Comparison of ENCODE assay signal across 10 cellular contexts in genomic region chr11:125167292-125167953, GRCh38. TPM values are rescaled to one million over a fixed set of nuclear protein-coding genes. Genes with fewer than 3 reads are reported as not detected.
DNase-seq lines count a peak whose midpoint lies in the region; ATAC-seq and TF ChIP-seq lines count a peak whose summit lies in the region.
"Had no signal": no experiment of that assay in that cellular context is flagged by ENCODE, and none has a peak within 500 bp of the region (broad histone marks: within the 10 kb centered on the region; RNA-seq: fewer than 3 reads in every experiment).

No MANE protein-coding gene starts in this region.

- peak overlapping the region; percentile 74 to 99 (median 96) for H3K27ac Mint-ChIP-seq in brain

- H3K9me3 ChIP-seq in ES-I3 (ENCODE audit: control insufficient read depth, insufficient read depth, low read length) (no peaks in the 10 kb centered on the region), iPS DF 6.9 (ENCODE audit: control insufficient read depth, insufficient read depth, low read length) (no peaks in the 10 kb centered on the region), psoas muscle (no peaks in the 10 kb centered on the region)

- H3K4me1 Mint-ChIP-seq in brain: peaks cover 77% of the 10 kb centered on the region

- H3K9ac ChIP-seq in ES-I3 (ENCODE audit: low read depth, low read length): peak overlapping the region; percentile 52; the same call in 1 of the 2 replicates

- H3K4me1 ChIP-seq in ES-I3 (ENCODE audit: insufficient read depth, low read length) (peaks cover 40% of the 10 kb centered on the region), iPS DF 6.9 (ENCODE audit: control insufficient read depth, insufficient read depth, low read length) (peaks cover 16% of the 10 kb centered on the region), psoas muscle (peaks cover 56% of the 10 kb centered on the region)

- no peak for DNase-seq in iPS DF 6.9 (ENCODE audit: low read depth, low spot score)
- peak in 1 of 2 donors; percentile 71 for DNase-seq in psoas muscle
- no peak for DNase-seq in stimulated activated naive CD8-positive, alpha-beta T cell treated with anti-CD3 and anti-CD28 coated beads, Interleukin-15, Interleukin-2, amounts not matched to agents 100 U/mL and 50 U/mL, for 24 hours
- no peak for DNase-seq in NCI-H1092 treated with DMSO at 0.1 percent for 48 hours (lab: John Stamatoyannopoulos, UW)
- no peak for DNase-seq in activated CD4-positive, CD25-positive, alpha-beta regulatory T cell (lab: John Stamatoyannopoulos, UW)
- DNase-seq: stimulated activated CD4-positive, alpha-beta T cell treated with anti-CD3 and anti-CD28 coated beads, Interleukin-1b, Interleukin-23, amount 100 ng/mL, for 48 hours had no signal

- TF ChIP-seq CTCF in brain (conservative IDR thresholded peaks at IDR 0.05): no peak
- TF ChIP-seq CTCF in psoas muscle (IDR thresholded peaks at IDR 0.05): no peak

- H3K4me3 ChIP-seq in iPS DF 6.9 (ENCODE audit: low read length) (peak overlapping the region; percentile 40; the same call in 1 of the 2 replicates), psoas muscle (peak overlapping the region; percentile 84)

- H3K4me3 Mint-ChIP-seq in brain: peak overlapping the region; percentile 88 to 99 (median 96)

- peaks cover 10% of the 10 kb centered on the region for H3K27me3 Mint-ChIP-seq in brain

- H3K27ac ChIP-seq in iPS DF 6.9 (ENCODE audit: low read length): no peak overlapping the region
- peak overlapping the region; percentile 89 for H3K27ac ChIP-seq in psoas muscle

- ATAC-seq in psoas muscle (peak in 2 of 4 donors; percentile 22 to 26), GM18498 (IDR thresholded peaks at IDR 0.05; ENCODE audit: unreplicated experiment) (no peak)
- ATAC-seq in stimulated activated naive CD8-positive, alpha-beta T cell treated with anti-CD3 and anti-CD28 coated beads, Interleukin-15, Interleukin-2, amounts not matched to agents 100 U/mL and 50 U/mL, for 24 hours: no peak

- H3K36me3 Mint-ChIP-seq in brain: no peaks in the 10 kb centered on the region

- peaks cover 0 to 3% (median 0%) of the 10 kb centered on the region in 5 experiments for H3K9me3 Mint-ChIP-seq in brain

- intact Hi-C loops in psoas muscle (cut with DNase I): loop anchor here (5.0 kb wide), 4 partner anchors 50 to 260 kb away; no protein-coding TSS in a partner anchor

- H3K27me3 ChIP-seq in iPS DF 6.9 (ENCODE audit: control insufficient read depth, insufficient read depth, low read length): peaks cover 47% of the 10 kb centered on the region
- H3K27me3 ChIP-seq in psoas muscle (ENCODE audit: insufficient read depth in 3 of 3, low read length in 2 of 3): no peaks in the 10 kb centered on the region

- no peaks in the 10 kb centered on the region for H3K36me3 ChIP-seq in ES-I3 (ENCODE audit: insufficient read depth, low read length)
- H3K36me3 ChIP-seq in iPS DF 6.9 (ENCODE audit: control insufficient read depth, insufficient read depth, low read length): no peaks in the 10 kb centered on the region
- no peaks in the 10 kb centered on the region for H3K36me3 ChIP-seq in psoas muscle (ENCODE audit: insufficient read depth in 1 of 2, low read depth in 1 of 2)

- WGBS in iPS DF 6.9 (ENCODE audit: insufficient coverage, insufficient read length): no CpG with 5 or more reads among the region's 28 CpGs
- WGBS in psoas muscle, 3 donors: 12 to 31% (median 16%) methylated on average over 28 of the region's 28 CpGs

RNA-seq across cellular contexts. Expression of gene PKNOX2, which starts 2.9 kb away (rescaled TPM):
- polyA plus RNA-seq in brain (ENCODE audit: insufficient read depth, low read depth, low replicate concordance) (6.4 TPM), psoas muscle (1 to 10 TPM; 1.8 to 8.8 (median 4.1) TPM)
- 10 to 100 TPM; 14.5 to 30.5 (median 26.4) TPM for total RNA-seq in psoas muscle
- total RNA-seq: activated CD8-positive, alpha-beta memory T cell treated with anti-CD3 and anti-CD28 coated beads for 36 hours had no signal

RNA-seq across cellular contexts. Expression of gene TMEM218, which starts 56.0 kb away (rescaled TPM):
- polyA plus RNA-seq in brain (ENCODE audit: insufficient read depth, low read depth, low replicate concordance): 24.8 TPM
- 10 to 100 TPM in 1 of 4 donors, 1 to 10 TPM in 3; 4.9 to 12.1 (median 5.9) TPM for total RNA-seq in psoas muscle
- polyA plus RNA-seq in psoas muscle: 10 to 100 TPM; 13.6 to 30.3 (median 18.4) TPM
